Comparison of ENCODE assay signal across 21 cellular contexts in the genomic region with DNA sequence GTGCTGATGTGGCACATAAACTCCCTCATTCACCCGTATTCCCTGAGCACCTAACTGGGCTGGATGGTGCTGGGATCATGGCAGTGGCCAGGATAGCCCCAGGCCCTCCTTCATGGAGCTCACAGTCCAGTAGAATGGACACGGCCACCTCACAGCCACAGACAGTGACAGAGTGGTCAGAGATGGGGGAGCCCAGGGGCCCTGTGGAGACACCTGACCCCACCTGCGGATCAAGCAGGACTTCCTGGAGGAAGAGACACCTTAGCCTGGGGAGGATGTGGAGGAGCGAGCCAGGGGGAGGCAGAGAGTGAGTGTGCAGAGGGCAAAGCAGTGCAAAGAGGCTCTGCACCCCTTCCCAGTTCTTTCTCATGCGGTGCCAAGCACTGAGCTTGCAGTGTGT. TPM values are rescaled to one million over a fixed set of nuclear protein-coding genes. Genes with fewer than 3 reads are reported as not detected.
DNase-seq lines count a peak whose midpoint lies in the region; ATAC-seq and TF ChIP-seq lines count a peak whose summit lies in the region.
"Had no signal": no experiment of that assay in that cellular context is flagged by ENCODE, and none has a peak within 500 bp of the region (broad histone marks: within the 10 kb centered on the region; RNA-seq: fewer than 3 reads in every experiment).

No MANE protein-coding gene starts in this region.

- in situ Hi-C loops in Panc1 (cut with HindIII; ENCODE audit: low pct_unique_long_range_greater_than_20kb, low sequenced_read_pairs): no loop called here

- H3K4me2 ChIP-seq in OCI-LY7 (ENCODE audit: low read length) (no peak overlapping the region), PC-3 (ENCODE audit: low read length) (no peak overlapping the region)

- H3K36me3 ChIP-seq in Panc1 (ENCODE audit: control insufficient read depth, insufficient read depth, low read length): peaks cover 12% of the 10 kb centered on the region
- H3K36me3 ChIP-seq in OCI-LY7 (ENCODE audit: insufficient read depth, low read length): peaks cover 98% of the 10 kb centered on the region
- H3K36me3 ChIP-seq in PC-3 (ENCODE audit: low read depth, low read length): peaks cover 4% of the 10 kb centered on the region

- intact Hi-C loops in Panc1 (cut with micrococcal nuclease; ENCODE audit: unreplicated experiment): no loop called here
- intact Hi-C loops in activated T-helper 1 cell treated with anti-CD3 and anti-CD28 coated beads, Interleukin-12 subunit alpha, Interleukin-12 subunit beta, Interleukin-2, Interleukin-4 antibody, amounts not matched to agents 30 ng/mL and 10 ng/mL and 1 ng/mL, durations not matched to agents 14 hours and 24 hours and 36 hours (cut with micrococcal nuclease): no loop called here
- intact Hi-C loops in OCI-LY7 (cut with micrococcal nuclease; ENCODE audit: unreplicated experiment): no loop called here
- intact Hi-C loops in PC-3 (cut with micrococcal nuclease): no loop called here

- H3K36me3 Mint-ChIP-seq in activated naive CD8-positive, alpha-beta T cell treated with anti-CD3 and anti-CD28 coated beads, Interleukin-2, amount 10 ng/mL, durations not matched to agents 7 days and 5 days: peaks cover 34% of the 10 kb centered on the region
- H3K36me3 Mint-ChIP-seq in activated naive CD8-positive, alpha-beta T cell treated with anti-CD3 and anti-CD28 coated beads for 36 hours: peaks cover 40% of the 10 kb centered on the region
- H3K36me3 Mint-ChIP-seq in activated T-helper 1 cell treated with anti-CD3 and anti-CD28 coated beads, Interleukin-12 subunit alpha, Interleukin-12 subunit beta, Interleukin-2, Interleukin-4 antibody, amounts not matched to agents 30 ng/mL and 10 ng/mL and 1 ng/mL, durations not matched to agents 14 hours and 24 hours and 36 hours (ENCODE audit: low read depth): peaks cover 33% of the 10 kb centered on the region
- peaks cover 38% of the 10 kb centered on the region for H3K36me3 Mint-ChIP-seq in stimulated activated effector memory CD8-positive, alpha-beta T cell treated with anti-CD3 and anti-CD28 coated beads, Interleukin-12 subunit alpha, Interleukin-12 subunit beta, amount 100 ng/mL, for 72 hours
- H3K36me3 Mint-ChIP-seq in T-cell: no peaks in the 10 kb centered on the region
- H3K36me3 Mint-ChIP-seq: CD4-positive, alpha-beta memory T cell had no signal

- ATAC-seq in activated naive CD8-positive, alpha-beta T cell treated with anti-CD3 and anti-CD28 coated beads, Interleukin-2, amount 10 ng/mL, durations not matched to agents 7 days and 5 days (ENCODE audit: low read depth): no peak
- ATAC-seq in Panc1 (0 out of 2 replicates have a peak, but pooled peaks have one; percentile 16), T-cell (replicated peaks in 1 of 4) (no peak), PC-3 (no peak)
- ATAC-seq in stimulated activated effector memory CD8-positive, alpha-beta T cell treated with anti-CD3 and anti-CD28 coated beads, Interleukin-12 subunit alpha, Interleukin-12 subunit beta, amount 100 ng/mL, for 72 hours: no peak

- H3K27ac Mint-ChIP-seq in activated naive CD8-positive, alpha-beta T cell treated with anti-CD3 and anti-CD28 coated beads, Interleukin-2, amount 10 ng/mL, durations not matched to agents 7 days and 5 days: peak overlapping the region; percentile 9
- no peak overlapping the region for H3K27ac Mint-ChIP-seq in activated naive CD8-positive, alpha-beta T cell treated with anti-CD3 and anti-CD28 coated beads for 36 hours
- H3K27ac Mint-ChIP-seq in activated T-helper 1 cell treated with anti-CD3 and anti-CD28 coated beads, Interleukin-12 subunit alpha, Interleukin-12 subunit beta, Interleukin-2, Interleukin-4 antibody, amounts not matched to agents 30 ng/mL and 10 ng/mL and 1 ng/mL, durations not matched to agents 14 hours and 24 hours and 36 hours: peak overlapping the region; percentile 58
- H3K27ac Mint-ChIP-seq in stimulated activated effector memory CD8-positive, alpha-beta T cell treated with anti-CD3 and anti-CD28 coated beads, Interleukin-12 subunit alpha, Interleukin-12 subunit beta, amount 100 ng/mL, for 72 hours: peak overlapping the region; percentile 79
- no peak overlapping the region for H3K27ac Mint-ChIP-seq in T-cell

- POLR2A ChIA-PET in activated naive CD8-positive, alpha-beta T cell treated with anti-CD3 and anti-CD28 coated beads, Interleukin-2, amount 10 ng/mL, durations not matched to agents 7 days and 5 days (lab: Charles Lee): no interaction called here
- POLR2A ChIA-PET in Panc1 (lab: Charles Lee): no interaction called here
- POLR2A ChIA-PET in OCI-LY7 (lab: Charles Lee): no interaction called here
- POLR2A ChIA-PET in T-cell (lab: Charles Lee): interaction anchor here in 1 of 2 donors (0.5 kb wide), 1 partner anchor 36 kb away, joined by 3 read pairs; no protein-coding TSS in a partner anchor
- POLR2A ChIA-PET in PC-3 (lab: Charles Lee; ENCODE audit: unreplicated experiment): no interaction called here

- no peaks in the 10 kb centered on the region for H3K9me2 ChIP-seq in OCI-LY7 (ENCODE audit: insufficient read depth, low read length)
- no peaks in the 10 kb centered on the region for H3K9me2 ChIP-seq in PC-3 (replicated peaks; ENCODE audit: low read length)

- H3K4me3 Mint-ChIP-seq in activated naive CD8-positive, alpha-beta T cell treated with anti-CD3 and anti-CD28 coated beads, Interleukin-2, amount 10 ng/mL, durations not matched to agents 7 days and 5 days: no peak overlapping the region
- H3K4me3 Mint-ChIP-seq in activated naive CD8-positive, alpha-beta T cell treated with anti-CD3 and anti-CD28 coated beads for 36 hours: no peak overlapping the region
- H3K4me3 Mint-ChIP-seq in activated T-helper 1 cell treated with anti-CD3 and anti-CD28 coated beads, Interleukin-12 subunit alpha, Interleukin-12 subunit beta, Interleukin-2, Interleukin-4 antibody, amounts not matched to agents 30 ng/mL and 10 ng/mL and 1 ng/mL, durations not matched to agents 14 hours and 24 hours and 36 hours: no peak overlapping the region
- H3K4me3 Mint-ChIP-seq in stimulated activated effector memory CD8-positive, alpha-beta T cell treated with anti-CD3 and anti-CD28 coated beads, Interleukin-12 subunit alpha, Interleukin-12 subunit beta, amount 100 ng/mL, for 72 hours: no peak overlapping the region
- H3K4me3 Mint-ChIP-seq in T-cell: no peak overlapping the region
- H3K4me3 Mint-ChIP-seq: CD4-positive, alpha-beta memory T cell had no signal

- DNase-seq in activated naive CD8-positive, alpha-beta T cell treated with anti-CD3 and anti-CD28 coated beads, Interleukin-2, amount 10 ng/mL, durations not matched to agents 7 days and 5 days: no peak
- DNase-seq in activated naive CD8-positive, alpha-beta T cell treated with anti-CD3 and anti-CD28 coated beads for 36 hours: no peak
- DNase-seq in Panc1 (ENCODE audit: low read depth, low spot score): no peak
- no peak for DNase-seq in activated T-helper 1 cell treated with anti-CD3 and anti-CD28 coated beads, Interleukin-12 subunit alpha, Interleukin-12 subunit beta, Interleukin-2, Interleukin-4 antibody, amounts not matched to agents 30 ng/mL and 10 ng/mL and 1 ng/mL, durations not matched to agents 14 hours and 24 hours and 36 hours (ENCODE audit: low spot score)
- no peak for DNase-seq in stimulated activated effector memory CD8-positive, alpha-beta T cell treated with anti-CD3 and anti-CD28 coated beads, Interleukin-12 subunit alpha, Interleukin-12 subunit beta, amount 100 ng/mL, for 72 hours (ENCODE audit: low spot score in 2 of 2)
- no peak for DNase-seq in OCI-LY7 (ENCODE audit: low spot score)
- no peak for DNase-seq in T-cell
- no peak for DNase-seq in PC-3
- DNase-seq: 8988T; C1 segment of cervical spinal cord; Calu3; CD4-positive, alpha-beta memory T cell; COR-L47; DMS53; DMS79 treated with DMSO at 0.1 percent for 48 hours; GF-D8; GOT3; HCEC 1CT had no signal

- TF ChIP-seq CTCF in Panc1 (IDR thresholded peaks at IDR 0.05) (no peak), OCI-LY7 (conservative IDR thresholded peaks at IDR 0.05; ENCODE audit: low read length) (no peak), PC-3 (conservative IDR thresholded peaks at IDR 0.05; ENCODE audit: low read depth, low read length) (no peak)

- H2AFZ ChIP-seq in OCI-LY7 (ENCODE audit: low read length) (no peak overlapping the region), PC-3 (ENCODE audit: low read length) (no peak overlapping the region)

- BruUV-seq in Panc1 (replicated peaks; lab: Mats Ljungman, UMichigan) (no TSS peak), OCI-LY7 (replicated peaks; lab: Mats Ljungman, UMichigan) (no TSS peak), PC-3 (replicated peaks; lab: Mats Ljungman, UMichigan) (no TSS peak)

- H3K9me3 Mint-ChIP-seq in activated naive CD8-positive, alpha-beta T cell treated with anti-CD3 and anti-CD28 coated beads, Interleukin-2, amount 10 ng/mL, durations not matched to agents 7 days and 5 days: no peaks in the 10 kb centered on the region
- no peaks in the 10 kb centered on the region for H3K9me3 Mint-ChIP-seq in activated naive CD8-positive, alpha-beta T cell treated with anti-CD3 and anti-CD28 coated beads for 36 hours
- H3K9me3 Mint-ChIP-seq in activated T-helper 1 cell treated with anti-CD3 and anti-CD28 coated beads, Interleukin-12 subunit alpha, Interleukin-12 subunit beta, Interleukin-2, Interleukin-4 antibody, amounts not matched to agents 30 ng/mL and 10 ng/mL and 1 ng/mL, durations not matched to agents 14 hours and 24 hours and 36 hours: no peaks in the 10 kb centered on the region
- no peaks in the 10 kb centered on the region for H3K9me3 Mint-ChIP-seq in stimulated activated effector memory CD8-positive, alpha-beta T cell treated with anti-CD3 and anti-CD28 coated beads, Interleukin-12 subunit alpha, Interleukin-12 subunit beta, amount 100 ng/mL, for 72 hours
- no peaks in the 10 kb centered on the region for H3K9me3 Mint-ChIP-seq in T-cell
- H3K9me3 Mint-ChIP-seq: CD4-positive, alpha-beta memory T cell had no signal

- no peak overlapping the region for H3K9ac ChIP-seq in PC-3 (ENCODE audit: low read length)

- H3K4me3 ChIP-seq in Panc1 (ENCODE audit: low read depth in 2 of 2, low read length in 2 of 2) (no peak overlapping the region), OCI-LY7 (ENCODE audit: low read depth, low read length, poor library complexity, severe bottlenecking) (no peak overlapping the region), PC-3 (ENCODE audit: low read length) (no peak overlapping the region)

- CTCF ChIA-PET in Panc1 (lab: Charles Lee) (no interaction called here), OCI-LY7 (lab: Charles Lee; ENCODE audit: unreplicated experiment) (no interaction called here), T-cell (lab: Charles Lee) (no interaction called here), PC-3 (lab: Charles Lee) (no interaction called here)

- H3K27me3 ChIP-seq in Panc1 (ENCODE audit: control insufficient read depth, insufficient read depth, low read length): no peaks in the 10 kb centered on the region
- H3K27me3 ChIP-seq in PC-3 (ENCODE audit: low read length): no peaks in the 10 kb centered on the region

- H3K9me3 ChIP-seq in Panc1 (ENCODE audit: control insufficient read depth, insufficient read depth, low read depth, low read length) (no peaks in the 10 kb centered on the region), OCI-LY7 (ENCODE audit: low read length) (no peaks in the 10 kb centered on the region), PC-3 (ENCODE audit: low read length) (no peaks in the 10 kb centered on the region)

- no peaks in the 10 kb centered on the region for H3F3A ChIP-seq in PC-3 (ENCODE audit: low read length, unreplicated experiment)

- H3K4me1 ChIP-seq in Panc1 (ENCODE audit: control insufficient read depth, insufficient read depth, low read length): no peaks in the 10 kb centered on the region
- H3K4me1 ChIP-seq in OCI-LY7 (ENCODE audit: insufficient read depth, low read length, poor library complexity, severe bottlenecking): no peaks in the 10 kb centered on the region
- H3K4me1 ChIP-seq in PC-3 (ENCODE audit: insufficient read depth, low read length): no peaks in the 10 kb centered on the region

- H3K79me2 ChIP-seq in OCI-LY7 (ENCODE audit: insufficient read depth, low read depth, low read length): no peaks in the 10 kb centered on the region
- H3K79me2 ChIP-seq in PC-3 (ENCODE audit: low read length): no peaks in the 10 kb centered on the region

- H4K20me1 ChIP-seq in OCI-LY7 (ENCODE audit: insufficient read depth, low read length) (no peaks in the 10 kb centered on the region), PC-3 (ENCODE audit: low read length) (no peaks in the 10 kb centered on the region)

- no peaks in the 10 kb centered on the region for H3K27me3 Mint-ChIP-seq in activated naive CD8-positive, alpha-beta T cell treated with anti-CD3 and anti-CD28 coated beads, Interleukin-2, amount 10 ng/mL, durations not matched to agents 7 days and 5 days
- H3K27me3 Mint-ChIP-seq in activated naive CD8-positive, alpha-beta T cell treated with anti-CD3 and anti-CD28 coated beads for 36 hours: no peaks in the 10 kb centered on the region
- H3K27me3 Mint-ChIP-seq in activated T-helper 1 cell treated with anti-CD3 and anti-CD28 coated beads, Interleukin-12 subunit alpha, Interleukin-12 subunit beta, Interleukin-2, Interleukin-4 antibody, amounts not matched to agents 30 ng/mL and 10 ng/mL and 1 ng/mL, durations not matched to agents 14 hours and 24 hours and 36 hours (ENCODE audit: insufficient read depth): no peaks in the 10 kb centered on the region
- no peaks in the 10 kb centered on the region for H3K27me3 Mint-ChIP-seq in T-cell
- H3K27me3 Mint-ChIP-seq: CD4-positive, alpha-beta memory T cell had no signal

- H3K27ac ChIP-seq in Panc1 (ENCODE audit: low read length) (no peak overlapping the region), OCI-LY7 (ENCODE audit: low read depth, low read length, poor library complexity, severe bottlenecking) (no peak overlapping the region), PC-3 (ENCODE audit: low read length) (no peak overlapping the region)

- H3K4me1 Mint-ChIP-seq in activated naive CD8-positive, alpha-beta T cell treated with anti-CD3 and anti-CD28 coated beads, Interleukin-2, amount 10 ng/mL, durations not matched to agents 7 days and 5 days: peaks cover 6% of the 10 kb centered on the region
- peaks cover 15% of the 10 kb centered on the region for H3K4me1 Mint-ChIP-seq in activated naive CD8-positive, alpha-beta T cell treated with anti-CD3 and anti-CD28 coated beads for 36 hours
- peaks cover 15% of the 10 kb centered on the region for H3K4me1 Mint-ChIP-seq in activated T-helper 1 cell treated with anti-CD3 and anti-CD28 coated beads, Interleukin-12 subunit alpha, Interleukin-12 subunit beta, Interleukin-2, Interleukin-4 antibody, amounts not matched to agents 30 ng/mL and 10 ng/mL and 1 ng/mL, durations not matched to agents 14 hours and 24 hours and 36 hours (ENCODE audit: low read depth)
- peaks cover 17% of the 10 kb centered on the region for H3K4me1 Mint-ChIP-seq in stimulated activated effector memory CD8-positive, alpha-beta T cell treated with anti-CD3 and anti-CD28 coated beads, Interleukin-12 subunit alpha, Interleukin-12 subunit beta, amount 100 ng/mL, for 72 hours
- peaks cover 0 to 13% (median 10%) of the 10 kb centered on the region in 3 donors for H3K4me1 Mint-ChIP-seq in T-cell

RNA-seq across cellular contexts. Expression of gene OVOL3, which starts 21.1 kb away (rescaled TPM):
- total RNA-seq in activated naive CD8-positive, alpha-beta T cell treated with anti-CD3 and anti-CD28 coated beads, Interleukin-2, amount 10 ng/mL, durations not matched to agents 7 days and 5 days: not detected
- not detected for total RNA-seq in activated naive CD8-positive, alpha-beta T cell treated with anti-CD3 and anti-CD28 coated beads for 36 hours
- 0.44 TPM for total RNA-seq in Panc1 (2021; ENCODE audit: unreplicated experiment)
- 1.1 TPM for polyA plus RNA-seq in Panc1 (2012; ENCODE audit: insufficient read length)
- total RNA-seq in activated T-helper 1 cell treated with anti-CD3 and anti-CD28 coated beads, Interleukin-12 subunit alpha, Interleukin-12 subunit beta, Interleukin-2, Interleukin-4 antibody, amounts not matched to agents 30 ng/mL and 10 ng/mL and 1 ng/mL, durations not matched to agents 14 hours and 24 hours and 36 hours: not detected in 2 replicates
- total RNA-seq in OCI-LY7 (2014; rRNA removed; shearing (Covaris generic)): not detected in 2 replicates
- total RNA-seq in OCI-LY7 (2022): not detected in 2 replicates
- total RNA-seq in T-cell: not detected
- total RNA-seq in PC-3 (2014; rRNA removed): not detected in 2 replicates
- total RNA-seq: Calu3; CD4-positive, alpha-beta memory T cell; Daoy; G401 had no signal
- polyA plus RNA-seq: BJ; CD4-positive, alpha-beta memory T cell had no signal

RNA-seq across cellular contexts. Expression of gene POLR2I, which starts 24.8 kb away (rescaled TPM):
- total RNA-seq in activated naive CD8-positive, alpha-beta T cell treated with anti-CD3 and anti-CD28 coated beads, Interleukin-2, amount 10 ng/mL, durations not matched to agents 7 days and 5 days: 10 to 100 TPM; 46.1 to 49.8 TPM
- total RNA-seq in activated naive CD8-positive, alpha-beta T cell treated with anti-CD3 and anti-CD28 coated beads for 36 hours: 10 to 100 TPM; 93.4 to 94.0 TPM
- total RNA-seq in Panc1 (2021; ENCODE audit: unreplicated experiment): 174 TPM
- 449 TPM for polyA plus RNA-seq in Panc1 (2012; ENCODE audit: insufficient read length)
- total RNA-seq in activated T-helper 1 cell treated with anti-CD3 and anti-CD28 coated beads, Interleukin-12 subunit alpha, Interleukin-12 subunit beta, Interleukin-2, Interleukin-4 antibody, amounts not matched to agents 30 ng/mL and 10 ng/mL and 1 ng/mL, durations not matched to agents 14 hours and 24 hours and 36 hours: 76.3 and 92.4 TPM in 2 replicates
- total RNA-seq in OCI-LY7 (2014; rRNA removed; shearing (Covaris generic)): 149 and 151 TPM in 2 replicates
- 76.0 and 78.6 TPM in 2 replicates for total RNA-seq in OCI-LY7 (2022)
- total RNA-seq in T-cell: 10 to 100 TPM; 27.4 to 54.8 (median 50.7) TPM
- 191 and 250 TPM in 2 replicates for total RNA-seq in PC-3 (2014; rRNA removed)

RNA-seq across cellular contexts. Expression of gene TBCB, which starts 25.4 kb away (rescaled TPM):
- total RNA-seq in activated naive CD8-positive, alpha-beta T cell treated with anti-CD3 and anti-CD28 coated beads, Interleukin-2, amount 10 ng/mL, durations not matched to agents 7 days and 5 days: 100 to 1,000 TPM; 150 to 152 TPM
- 10 to 100 TPM; 89.2 to 91.1 TPM for total RNA-seq in activated naive CD8-positive, alpha-beta T cell treated with anti-CD3 and anti-CD28 coated beads for 36 hours
- total RNA-seq in Panc1 (2021; ENCODE audit: unreplicated experiment) (496 TPM), OCI-LY7 (2022) (133 and 136 TPM in 2 replicates), T-cell (100 to 1,000 TPM; 111 to 179 (median 150) TPM), PC-3 (2014; rRNA removed) (260 and 332 TPM in 2 replicates)
- polyA plus RNA-seq in Panc1 (2012; ENCODE audit: insufficient read length): 864 TPM
- 127 and 143 TPM in 2 replicates for total RNA-seq in activated T-helper 1 cell treated with anti-CD3 and anti-CD28 coated beads, Interleukin-12 subunit alpha, Interleukin-12 subunit beta, Interleukin-2, Interleukin-4 antibody, amounts not matched to agents 30 ng/mL and 10 ng/mL and 1 ng/mL, durations not matched to agents 14 hours and 24 hours and 36 hours
- 198 and 200 TPM in 2 replicates for total RNA-seq in OCI-LY7 (2014; rRNA removed; shearing (Covaris generic))

RNA-seq across cellular contexts. Expression of gene WDR62, which starts 35.1 kb away (rescaled TPM):
- total RNA-seq in activated naive CD8-positive, alpha-beta T cell treated with anti-CD3 and anti-CD28 coated beads, Interleukin-2, amount 10 ng/mL, durations not matched to agents 7 days and 5 days: 10 to 100 TPM; 24.9 to 27.8 TPM
- total RNA-seq in activated naive CD8-positive, alpha-beta T cell treated with anti-CD3 and anti-CD28 coated beads for 36 hours: 10 to 100 TPM; 19.1 to 20.4 TPM
- total RNA-seq in Panc1 (2021; ENCODE audit: unreplicated experiment): 51.4 TPM
- 22.3 TPM for polyA plus RNA-seq in Panc1 (2012; ENCODE audit: insufficient read length)
- total RNA-seq in activated T-helper 1 cell treated with anti-CD3 and anti-CD28 coated beads, Interleukin-12 subunit alpha, Interleukin-12 subunit beta, Interleukin-2, Interleukin-4 antibody, amounts not matched to agents 30 ng/mL and 10 ng/mL and 1 ng/mL, durations not matched to agents 14 hours and 24 hours and 36 hours: 22.0 and 24.9 TPM in 2 replicates
- total RNA-seq in OCI-LY7 (2014; rRNA removed; shearing (Covaris generic)): 39.0 and 44.5 TPM in 2 replicates
- 60.2 and 65.4 TPM in 2 replicates for total RNA-seq in OCI-LY7 (2022)
- total RNA-seq in T-cell: 1 to 10 TPM; 1.3 to 3.3 (median 2.2) TPM
- 13.3 and 13.9 TPM in 2 replicates for total RNA-seq in PC-3 (2014; rRNA removed)

RNA-seq across cellular contexts. Expression of gene THAP8, which starts 35.8 kb away (rescaled TPM):
- total RNA-seq in activated naive CD8-positive, alpha-beta T cell treated with anti-CD3 and anti-CD28 coated beads, Interleukin-2, amount 10 ng/mL, durations not matched to agents 7 days and 5 days: 1 to 10 TPM; 6.4 to 6.7 TPM
- 1 to 10 TPM; 2.4 to 2.7 TPM for total RNA-seq in activated naive CD8-positive, alpha-beta T cell treated with anti-CD3 and anti-CD28 coated beads for 36 hours
- total RNA-seq in Panc1 (2021; ENCODE audit: unreplicated experiment): 9.6 TPM
- polyA plus RNA-seq in Panc1 (2012; ENCODE audit: insufficient read length): 22.0 TPM
- total RNA-seq in activated T-helper 1 cell treated with anti-CD3 and anti-CD28 coated beads, Interleukin-12 subunit alpha, Interleukin-12 subunit beta, Interleukin-2, Interleukin-4 antibody, amounts not matched to agents 30 ng/mL and 10 ng/mL and 1 ng/mL, durations not matched to agents 14 hours and 24 hours and 36 hours: 1.6 TPM in 2 replicates
- 4.9 and 7.3 TPM in 2 replicates for total RNA-seq in OCI-LY7 (2014; rRNA removed; shearing (Covaris generic))
- 7.3 and 7.5 TPM in 2 replicates for total RNA-seq in OCI-LY7 (2022)
- total RNA-seq in T-cell: 1 to 10 TPM; 2.6 to 8.0 (median 4.7) TPM
- 0.95 and 2.1 TPM in 2 replicates for total RNA-seq in PC-3 (2014; rRNA removed)

Comparison
In these comparisons a context has a peak if more than half of its experiments do, and no peak if none do; other contexts are left out.
1. H3K27ac Mint-ChIP-seq: peak in activated naive CD8-positive, alpha-beta T cell treated with anti-CD3 and anti-CD28 coated beads, Interleukin-2, amount 10 ng/mL, durations not matched to agents 7 days and 5 days (single experiment), activated T-helper 1 cell treated with anti-CD3 and anti-CD28 coated beads, Interleukin-12 subunit alpha, Interleukin-12 subunit beta, Interleukin-2, Interleukin-4 antibody, amounts not matched to agents 30 ng/mL and 10 ng/mL and 1 ng/mL, durations not matched to agents 14 hours and 24 hours and 36 hours (single experiment) and stimulated activated effector memory CD8-positive, alpha-beta T cell treated with anti-CD3 and anti-CD28 coated beads, Interleukin-12 subunit alpha, Interleukin-12 subunit beta, amount 100 ng/mL, for 72 hours (single experiment); none in activated naive CD8-positive, alpha-beta T cell treated with anti-CD3 and anti-CD28 coated beads for 36 hours (single experiment) and T-cell (0 of 2).